8 cellular contexts compared by ENCODE assay signal in the genomic region with DNA sequence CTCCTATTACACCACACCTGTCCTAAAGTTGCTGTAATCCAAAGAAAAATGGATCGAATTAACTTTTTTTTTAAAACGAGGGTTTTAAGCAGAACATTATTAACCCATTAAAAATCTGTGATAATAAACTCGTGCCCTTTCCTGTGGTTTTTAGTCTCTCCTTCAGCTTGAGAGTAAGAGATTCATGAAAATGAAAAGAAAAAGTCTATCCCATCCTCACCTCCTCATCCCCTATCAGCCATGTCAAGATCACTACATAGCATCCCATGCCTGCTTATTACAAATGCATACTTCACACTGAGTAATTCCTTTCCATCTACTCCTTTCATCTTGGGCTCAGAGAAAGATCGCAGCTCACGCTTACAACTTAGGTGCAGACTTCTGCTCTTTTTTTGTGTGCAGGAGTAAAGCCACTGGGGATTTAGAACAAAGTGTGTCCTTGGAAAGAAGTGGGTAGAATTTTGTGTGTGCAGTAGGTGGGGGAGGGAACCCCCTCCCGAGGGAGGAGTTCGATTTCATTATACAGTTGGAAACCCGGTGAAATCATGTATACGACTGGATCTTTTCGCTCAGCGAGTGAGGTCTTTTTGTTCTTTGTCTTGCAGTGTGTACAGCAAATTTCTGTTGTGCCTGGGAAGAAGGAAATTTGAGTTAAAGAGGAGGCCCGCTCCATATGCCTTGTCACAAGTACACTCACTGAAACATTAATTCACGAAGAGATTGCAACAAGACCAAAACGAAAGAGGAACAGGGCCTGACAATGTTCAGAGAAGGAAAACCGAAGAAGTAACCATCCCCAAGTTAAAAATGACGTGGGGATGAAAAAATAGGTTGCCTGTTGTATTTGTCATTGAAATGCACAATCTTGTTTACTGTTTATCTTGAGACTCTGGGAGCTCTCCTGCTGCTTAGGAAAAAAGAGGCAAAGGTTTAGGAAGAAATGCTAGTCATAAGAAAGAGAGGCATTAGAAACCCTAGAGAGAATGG.
A peak's percentile ranks its signal among the peaks of the same experiment; 100 is the strongest.
DNase-seq lines count a peak whose midpoint lies in the region; ATAC-seq lines count a peak whose summit lies in the region.

No MANE protein-coding gene starts in this region.

- no peak for DNase-seq in activated T-cell treated with anti-CD3 and anti-CD28 coated beads, Interleukin-2, amount 50 U/mL, for 4 hours
- DNase-seq in activated T-cell treated with anti-CD3 and anti-CD28 coated beads, Interleukin-2, amount 50 U/mL, for 1 hour = no peak
- DNase-seq in SJSA1 (ENCODE audit: low read depth in 1 of 2, low spot score in 2 of 2) = peak in 1 of 2 experiments; percentile 62
- peak; percentile 20 for DNase-seq in glomerular visceral epithelial cell (ENCODE audit: extremely low spot score)
- DNase-seq in stimulated activated naive CD8-positive, alpha-beta T cell treated with anti-CD3 and anti-CD28 coated beads, Interleukin-15, Interleukin-2, amounts not matched to agents 100 U/mL and 50 U/mL, for 24 hours = no peak
- no peak for DNase-seq in NCI-H1105 treated with DMSO at 0.1 percent for 48 hours (lab: John Stamatoyannopoulos, UW)
- DNase-seq in COLO829 (ENCODE audit: low spot score) = no peak

- H3K4me3 Mint-ChIP-seq in activated T-cell treated with anti-CD3 and anti-CD28 coated beads, Interleukin-2, amount 50 U/mL, for 4 hours = peak overlapping the region; percentile 75

- no peaks in the 10 kb centered on the region for H3K9me3 Mint-ChIP-seq in activated T-cell treated with anti-CD3 and anti-CD28 coated beads, Interleukin-2, amount 50 U/mL, for 4 hours

- no peaks in the 10 kb centered on the region for H3K36me3 ChIP-seq in SJSA1

- H3K27ac ChIP-seq in SJSA1 = peak overlapping the region; percentile 83

- peak overlapping the region; percentile 17 for H3K4me3 ChIP-seq in SJSA1

- H3K27me3 Mint-ChIP-seq in activated T-cell treated with anti-CD3 and anti-CD28 coated beads, Interleukin-2, amount 50 U/mL, for 4 hours (ENCODE audit: low read depth) = no peaks in the 10 kb centered on the region

- peaks cover 46% of the 10 kb centered on the region for H3K4me1 Mint-ChIP-seq in activated T-cell treated with anti-CD3 and anti-CD28 coated beads, Interleukin-2, amount 50 U/mL, for 4 hours (ENCODE audit: low read depth)

- peaks cover 57% of the 10 kb centered on the region for H3K4me1 ChIP-seq in SJSA1 (replicated peaks)

- peak; percentile 82 to 85 for ATAC-seq in activated T-cell treated with anti-CD3 and anti-CD28 coated beads, Interleukin-2, amount 50 U/mL, for 4 hours
- peak; percentile 49 for ATAC-seq in HG03175 (IDR thresholded peaks at IDR 0.05; ENCODE audit: unreplicated experiment)
- peak; percentile 62 for ATAC-seq in stimulated activated naive CD8-positive, alpha-beta T cell treated with anti-CD3 and anti-CD28 coated beads, Interleukin-15, Interleukin-2, amounts not matched to agents 100 U/mL and 50 U/mL, for 24 hours

- H3K9me3 ChIP-seq in SJSA1 (replicated peaks) = no peaks in the 10 kb centered on the region

- H3K36me3 Mint-ChIP-seq in activated T-cell treated with anti-CD3 and anti-CD28 coated beads, Interleukin-2, amount 50 U/mL, for 4 hours (ENCODE audit: insufficient read depth) = no peaks in the 10 kb centered on the region

- H3K27me3 ChIP-seq in SJSA1 (replicated peaks) = no peaks in the 10 kb centered on the region
